In genomic region chr1:55541296-55541695, GRCh38 we compare ENCODE assay signal across 15 cellular contexts.
DNase-seq lines count a peak whose midpoint lies in the region; FAIRE-seq and TF ChIP-seq lines count a peak whose summit lies in the region.
"Had no signal": no experiment of that assay in that cellular context is flagged by ENCODE, and none has a peak within 500 bp of the region (broad histone marks: within the 10 kb centered on the region; RNA-seq: fewer than 3 reads in every experiment).

No MANE protein-coding gene starts in this region.

- H3K4me3 ChIP-seq in mammary epithelial cell (replicated peaks in 1 of 3; ENCODE audit: insufficient read depth in 1 of 3, low read depth in 2 of 3, low read length in 3 of 3) (no peak overlapping the region), breast epithelium (no peak overlapping the region), bronchial epithelial cell (ENCODE audit: low read depth, low read length) (no peak overlapping the region)
- H3K4me3 ChIP-seq: BLaER1, GM12878 had no signal

- H3K27ac ChIP-seq in mammary epithelial cell (ENCODE audit: insufficient read depth, low read depth, low read length) (no peak overlapping the region), breast epithelium (no peak overlapping the region), RWPE1 (no peak overlapping the region)
- H3K27ac ChIP-seq: BLaER1 had no signal

- H4K20me1 ChIP-seq in mammary epithelial cell (ENCODE audit: insufficient read depth, low read length) = no peaks in the 10 kb centered on the region
- H4K20me1 ChIP-seq: BLaER1 had no signal

- no peaks in the 10 kb centered on the region for H3K36me3 ChIP-seq in mammary epithelial cell (ENCODE audit: insufficient read depth, low read length)
- no peaks in the 10 kb centered on the region for H3K36me3 ChIP-seq in breast epithelium
- no peaks in the 10 kb centered on the region for H3K36me3 ChIP-seq in bronchial epithelial cell (ENCODE audit: control insufficient read depth, insufficient read depth, low read length)
- H3K36me3 ChIP-seq: BLaER1 had no signal

- dilution Hi-C loops in mammary epithelial cell (cut with HindIII; ENCODE audit: low sequenced_read_pairs) = no loop called here

- intact Hi-C loops in mammary epithelial cell (cut with micrococcal nuclease) = no loop called here
- intact Hi-C loops in breast epithelium (cut with DNase I; ENCODE audit: low total_unique reads) = no loop called here

- H3K9ac ChIP-seq in mammary epithelial cell (ENCODE audit: insufficient read depth, low read length) = no peak overlapping the region
- H3K9ac ChIP-seq: BLaER1 had no signal

- in situ Hi-C loops in mammary epithelial cell (cut with MboI; ENCODE audit: low sequenced_read_pairs in 2 of 2) = no loop called here

- no peak for TF ChIP-seq POLR2A in breast epithelium (IDR thresholded peaks at IDR 0.05)

- H2AFZ ChIP-seq in mammary epithelial cell (ENCODE audit: low read depth, low read length) = no peak overlapping the region

- H3K9me3 ChIP-seq in mammary epithelial cell (replicated peaks; ENCODE audit: insufficient read depth, low read length) (no peaks in the 10 kb centered on the region), breast epithelium (no peaks in the 10 kb centered on the region)
- H3K9me3 ChIP-seq: BLaER1 had no signal

- 94% methylated on average over 1 of the region's 1 CpG for WGBS in mammary epithelial cell (ENCODE audit: low coverage, missing lambda C conversion rate)

- peaks cover 4% of the 10 kb centered on the region for H3K4me1 ChIP-seq in mammary epithelial cell (ENCODE audit: insufficient read depth, low read length)
- H3K4me1 ChIP-seq in breast epithelium = no peaks in the 10 kb centered on the region

- POLR2A ChIA-PET in RWPE1 (lab: Yijun Ruan, JAX; ENCODE audit: low non-redundant PET) = no interaction called here

- BruUV-seq in mammary epithelial cell (replicated peaks; lab: Mats Ljungman, UMichigan) = no TSS peak

- no peak overlapping the region for H3K4me2 ChIP-seq in mammary epithelial cell (ENCODE audit: insufficient read depth, low read depth, low read length)

- no peak for FAIRE-seq in bronchial epithelial cell (lab: Jason Lieb, UNC)
- FAIRE-seq: GM12878, H1 had no signal

- CTCF ChIA-PET in mammary epithelial cell (lab: Charles Lee; ENCODE audit: low non-redundant PET) = no interaction called here
- CTCF ChIA-PET in RWPE1 (lab: Yijun Ruan, JAX) = no interaction called here

- TF ChIP-seq CTCF in mammary epithelial cell (conservative IDR thresholded peaks at IDR 0.05 in 1 of 2, IDR thresholded peaks at IDR 0.05 in 1 of 2; ENCODE audit: extremely low read depth in 1 of 2, insufficient read depth in 1 of 2, low read depth in 1 of 2, low read length in 2 of 2) (no peak), breast epithelium (IDR thresholded peaks at IDR 0.05) (no peak), bronchial epithelial cell (IDR thresholded peaks at IDR 0.05; ENCODE audit: insufficient read depth, low read length, severe bottlenecking) (no peak), RWPE1 (conservative IDR thresholded peaks at IDR 0.05; ENCODE audit: low read depth) (no peak)

- DNase-seq in mammary epithelial cell = peak; percentile 73
- no peak for DNase-seq in breast epithelium (ENCODE audit: low spot score in 2 of 2)
- DNase-seq in bronchial epithelial cell (ENCODE audit: low read depth) = peak; percentile 48
- peak; percentile 57 for DNase-seq in kidney tubule cell (ENCODE audit: low spot score)
- no peak for DNase-seq in ecto neural progenitor cell (ENCODE audit: low spot score)
- DNase-seq in RWPE1 (ENCODE audit: low spot score) = no peak
- no peak for DNase-seq in T1000 (lab: John Stamatoyannopoulos, UW)
- DNase-seq: 8988T; CD4-positive, alpha-beta memory T cell; DND-41; EL; H9 had no signal

- H3K79me2 ChIP-seq in mammary epithelial cell (ENCODE audit: insufficient read depth, low read length) = no peaks in the 10 kb centered on the region

- H3K27me3 ChIP-seq in mammary epithelial cell (ENCODE audit: insufficient read depth, low read length) = no peaks in the 10 kb centered on the region
- H3K27me3 ChIP-seq in breast epithelium = no peaks in the 10 kb centered on the region
- no peaks in the 10 kb centered on the region for H3K27me3 ChIP-seq in bronchial epithelial cell (ENCODE audit: control insufficient read depth, insufficient read depth, low read length)
- H3K27me3 ChIP-seq: BLaER1 had no signal

Comparison
In these comparisons a context has a peak if more than half of its experiments do, and no peak if none do; other contexts are left out.
1. DNase-seq: peak in mammary epithelial cell (single experiment), bronchial epithelial cell (single experiment) and kidney tubule cell (single experiment); none in breast epithelium (0 of 2), ecto neural progenitor cell (single experiment), RWPE1 (single experiment) and T1000 (single experiment).